Comparison of ENCODE assay signal across 12 cellular contexts in genomic region chr10:99906470-99906869, GRCh38.
DNase-seq lines count a peak whose midpoint lies in the region; ATAC-seq and TF ChIP-seq lines count a peak whose summit lies in the region.
"Had no signal": no experiment of that assay in that cellular context is flagged by ENCODE, and none has a peak within 500 bp of the region (broad histone marks: within the 10 kb centered on the region; RNA-seq: fewer than 3 reads in every experiment).

No MANE protein-coding gene starts in this region.

- ATAC-seq in sciatic nerve (peak; percentile 84), HG03354 (IDR thresholded peaks at IDR 0.05; ENCODE audit: poor library complexity, severe bottlenecking, unreplicated experiment) (no peak)
- ATAC-seq: Right ventricle myocardium inferior had no signal

- no peak overlapping the region for H3K27ac Mint-ChIP-seq in nephron progenitor cell

- peaks cover 16% of the 10 kb centered on the region for H3K4me1 Mint-ChIP-seq in nephron progenitor cell

- no peak overlapping the region for H3K4me3 Mint-ChIP-seq in nephron progenitor cell

- intact Hi-C loops in sciatic nerve (cut with DNase I): no loop called here

- DNase-seq in EL (peak; percentile 87), RWPE1 (ENCODE audit: low spot score) (peak; percentile 97), fibroblast of the aortic adventitia (ENCODE audit: low read depth) (peak; percentile 97), sciatic nerve (ENCODE audit: low spot score) (no peak), NCI-H526 (lab: John Stamatoyannopoulos, UW) (no peak), OCI-M2 (lab: John Stamatoyannopoulos, UW; ENCODE audit: unreplicated experiment) (no peak), nephron progenitor cell (no peak)
- DNase-seq: foreskin melanocyte, NCI-H1930, transverse colon had no signal

- peaks cover 56% of the 10 kb centered on the region for H3K36me3 Mint-ChIP-seq in nephron progenitor cell (ENCODE audit: low read depth)

- peaks cover 5% of the 10 kb centered on the region for H3K27me3 Mint-ChIP-seq in nephron progenitor cell (ENCODE audit: low read depth, poor library complexity)

- H3K27ac ChIP-seq in RWPE1: peak overlapping the region; percentile 79
- H3K27ac ChIP-seq: transverse colon had no signal

- CTCF ChIA-PET in RWPE1 (lab: Yijun Ruan, JAX): interaction anchor here (0.6 to 5.0 kb wide), 25 partner anchors 9 to 1860 kb away, joined by 3 to 44 read pairs (median 3); partner anchors contain the start of gene DNMBP

- POLR2A ChIA-PET in RWPE1 (lab: Yijun Ruan, JAX; ENCODE audit: low non-redundant PET): interaction anchor here (1.0 to 1.6 kb wide), 4 partner anchors 20 to 140 kb away, joined by 4 to 6 read pairs (median 4); no protein-coding TSS in a partner anchor

- H3K9me3 Mint-ChIP-seq in nephron progenitor cell: no peaks in the 10 kb centered on the region

- H3K4me3 ChIP-seq in fibroblast of the aortic adventitia (ENCODE audit: low read depth, low read length): no peak overlapping the region
- H3K4me3 ChIP-seq: transverse colon had no signal

- TF ChIP-seq CTCF in RWPE1 (conservative IDR thresholded peaks at IDR 0.05; ENCODE audit: low read depth) (peak; percentile 60), fibroblast of the aortic adventitia (IDR thresholded peaks at IDR 0.05; ENCODE audit: insufficient read depth, low read length) (peak; percentile 48), nephron progenitor cell (IDR thresholded peaks at IDR 0.05) (no peak)

Comparison
In these comparisons a context has a peak if more than half of its experiments do, and no peak if none do; other contexts are left out.
1. DNase-seq: peak in EL (single experiment), RWPE1 (single experiment) and fibroblast of the aortic adventitia (single experiment); none in sciatic nerve (single experiment), NCI-H526 (0 of 2), OCI-M2 (single experiment) and nephron progenitor cell (single experiment).